10 cellular contexts compared by ENCODE assay signal in the genomic region with DNA sequence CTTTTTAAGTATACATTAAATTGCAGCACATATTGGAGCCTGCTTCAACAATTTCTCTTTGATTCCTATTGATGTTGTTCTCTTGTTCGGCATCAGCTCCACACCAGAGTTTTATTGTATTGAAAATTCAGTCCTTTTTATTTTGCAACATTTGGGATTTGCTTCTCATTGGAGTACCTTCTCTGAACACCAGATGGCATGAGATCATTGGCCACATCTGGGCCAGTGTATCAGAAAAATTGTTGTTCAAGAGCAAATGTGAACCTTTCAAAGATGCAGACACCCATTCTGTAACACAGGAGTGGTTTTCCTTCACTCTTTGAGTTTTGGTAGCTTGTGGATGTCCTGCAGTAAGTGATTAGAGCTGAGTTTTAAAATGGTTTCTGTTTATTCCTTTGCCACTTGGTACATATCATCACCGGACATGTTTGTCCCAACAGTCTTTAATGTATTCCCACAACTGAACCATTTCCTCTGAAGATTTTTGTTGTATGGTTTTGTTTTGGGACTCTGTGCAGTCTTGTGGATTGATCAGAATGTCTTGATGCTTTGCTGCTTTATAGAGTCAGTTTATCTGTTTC.
DNase-seq lines count a peak whose midpoint lies in the region; ATAC-seq and TF ChIP-seq lines count a peak whose summit lies in the region.
"Had no signal": no experiment of that assay in that cellular context is flagged by ENCODE, and none has a peak within 500 bp of the region (broad histone marks: within the 10 kb centered on the region; RNA-seq: fewer than 3 reads in every experiment).

No MANE protein-coding gene starts in this region.

- no peaks in the 10 kb centered on the region for H3K9me2 ChIP-seq in DOHH2 (replicated peaks; ENCODE audit: control insufficient read depth, low read length)

- peaks cover 3% of the 10 kb centered on the region; the same call in 1 of the 2 replicates for H3F3A ChIP-seq in DOHH2 (ENCODE audit: control insufficient read depth, insufficient read depth)

- TF ChIP-seq CTCF in DOHH2 (IDR thresholded peaks at IDR 0.05; ENCODE audit: low read depth, low read length, poor library complexity, severe bottlenecking) (peak; percentile 64), Panc1 (IDR thresholded peaks at IDR 0.05) (peak; percentile 80), fibroblast of lung (conservative IDR thresholded peaks at IDR 0.05 in 1 of 2, IDR thresholded peaks at IDR 0.05 in 1 of 2; ENCODE audit: low read depth in 1 of 2, low read length in 2 of 2) (peak; percentile 78 to 89)

- H3K4me2 ChIP-seq in DOHH2 (ENCODE audit: low read length) (no peak overlapping the region), fibroblast of lung (ENCODE audit: extremely low read depth, insufficient read depth, low read length) (no peak overlapping the region)

- H3K4me3 ChIP-seq in DOHH2 (ENCODE audit: low read length) (no peak overlapping the region), Panc1 (ENCODE audit: low read depth in 2 of 2, low read length in 2 of 2) (no peak overlapping the region), fibroblast of lung (replicated peaks in 1 of 4; ENCODE audit: control extremely low read depth in 1 of 4, insufficient read depth in 1 of 4, low read depth in 3 of 4, low read length in 4 of 4) (no peak overlapping the region)
- H3K4me3 ChIP-seq: SJSA1 had no signal

- H3K4me1 ChIP-seq in DOHH2 (ENCODE audit: control insufficient read depth, low read length) = peaks cover 22% of the 10 kb centered on the region
- no peaks in the 10 kb centered on the region for H3K4me1 ChIP-seq in Panc1 (ENCODE audit: control insufficient read depth, insufficient read depth, low read length)
- no peaks in the 10 kb centered on the region for H3K4me1 ChIP-seq in fibroblast of lung (ENCODE audit: control insufficient read depth, extremely low read depth, insufficient read depth, low read length)
- H3K4me1 ChIP-seq: SJSA1 had no signal

- no peaks in the 10 kb centered on the region for H3K27me3 ChIP-seq in DOHH2 (ENCODE audit: control insufficient read depth, low read length)
- no peaks in the 10 kb centered on the region for H3K27me3 ChIP-seq in Panc1 (ENCODE audit: control insufficient read depth, insufficient read depth, low read length)
- no peaks in the 10 kb centered on the region for H3K27me3 ChIP-seq in fibroblast of lung (ENCODE audit: control insufficient read depth, insufficient read depth, low read length)
- H3K27me3 ChIP-seq: SJSA1 had no signal

- ATAC-seq in HG02678 (IDR thresholded peaks at IDR 0.05; ENCODE audit: unreplicated experiment) (peak; percentile 39), Panc1 (no peak), sciatic nerve (peak; percentile 43), GM18870 (IDR thresholded peaks at IDR 0.05; ENCODE audit: unreplicated experiment) (no peak)
- ATAC-seq in activated CD4-positive, CD25-positive, alpha-beta regulatory T cell treated with anti-CD3 and anti-CD28 coated beads, Interleukin-2, amount 50 U/mL, for 24 hours = no peak

- POLR2A ChIA-PET in Panc1 (lab: Charles Lee) = no interaction called here

- BruUV-seq in Panc1 (replicated peaks; lab: Mats Ljungman, UMichigan) = no TSS peak

- DNase-seq in Panc1 (ENCODE audit: low read depth, low spot score) (peak; percentile 32), fibroblast of lung (ENCODE audit: low read depth in 2 of 2) (peak; percentile 11 to 62), sciatic nerve (ENCODE audit: low spot score) (no peak), activated gamma-delta T cell (lab: John Stamatoyannopoulos, UW) (no peak)
- DNase-seq: naive B cell had no signal

- H3K9ac ChIP-seq in fibroblast of lung (ENCODE audit: insufficient read depth, low read length) = no peak overlapping the region

- intact Hi-C loops in Panc1 (cut with micrococcal nuclease; ENCODE audit: unreplicated experiment) (loop anchor here (10.0 kb wide), 1 partner anchor 1293 kb away; no protein-coding TSS in a partner anchor), sciatic nerve (cut with DNase I) (no loop called here)

- H3K79me2 ChIP-seq in DOHH2 (ENCODE audit: control insufficient read depth, low read length) (peaks cover 29% of the 10 kb centered on the region), fibroblast of lung (ENCODE audit: control insufficient read depth, insufficient read depth, low read length) (no peaks in the 10 kb centered on the region)

- no peaks in the 10 kb centered on the region for H3K9me3 ChIP-seq in DOHH2 (ENCODE audit: control insufficient read depth, insufficient read depth, low read length)
- H3K9me3 ChIP-seq in Panc1 (ENCODE audit: control insufficient read depth, insufficient read depth, low read depth, low read length) = no peaks in the 10 kb centered on the region
- no peaks in the 10 kb centered on the region for H3K9me3 ChIP-seq in fibroblast of lung (ENCODE audit: control insufficient read depth, insufficient read depth, low read depth, low read length)
- H3K9me3 ChIP-seq: SJSA1 had no signal

- peaks cover 57% of the 10 kb centered on the region for H3K36me3 ChIP-seq in DOHH2 (ENCODE audit: control insufficient read depth, low read length)
- no peaks in the 10 kb centered on the region for H3K36me3 ChIP-seq in Panc1 (ENCODE audit: control insufficient read depth, insufficient read depth, low read length)
- H3K36me3 ChIP-seq in fibroblast of lung (ENCODE audit: control insufficient read depth, insufficient read depth, low read length) = no peaks in the 10 kb centered on the region
- H3K36me3 ChIP-seq: SJSA1 had no signal

- H4K20me1 ChIP-seq in DOHH2 (ENCODE audit: control insufficient read depth, insufficient read depth, low read depth, low read length) (no peaks in the 10 kb centered on the region), fibroblast of lung (ENCODE audit: control insufficient read depth, extremely low read depth, insufficient read depth, low read length) (no peaks in the 10 kb centered on the region)

- CTCF ChIA-PET in Panc1 (lab: Charles Lee) = no interaction called here

- in situ Hi-C loops in Panc1 (cut with HindIII; ENCODE audit: low pct_unique_long_range_greater_than_20kb, low sequenced_read_pairs) = no loop called here

- H3K27ac ChIP-seq in DOHH2 (ENCODE audit: low read depth, low read length) = no peak overlapping the region
- H3K27ac ChIP-seq in Panc1 (ENCODE audit: low read length) = no peak overlapping the region
- no peak overlapping the region for H3K27ac ChIP-seq in fibroblast of lung (ENCODE audit: insufficient read depth, low read length)
- H3K27ac ChIP-seq: SJSA1 had no signal

- no peak overlapping the region for H2AFZ ChIP-seq in fibroblast of lung (ENCODE audit: low read length)

Comparison
In these comparisons a context has a peak if more than half of its experiments do, and no peak if none do; other contexts are left out.
1. ATAC-seq: peak in HG02678 (single experiment) and sciatic nerve (single experiment); none in Panc1 (single experiment), GM18870 (single experiment) and activated CD4-positive, CD25-positive, alpha-beta regulatory T cell treated with anti-CD3 and anti-CD28 coated beads, Interleukin-2, amount 50 U/mL, for 24 hours (0 of 2).
2. DNase-seq: peak in Panc1 (single experiment) and fibroblast of lung (2 of 2); none in sciatic nerve (single experiment) and activated gamma-delta T cell (single experiment).
3. Peak in every context shown above with its lines, with median percentiles within 50 percentile points of each other: CTCF ChIP-seq.